5 cellular contexts compared by ENCODE assay signal in the genomic region with DNA sequence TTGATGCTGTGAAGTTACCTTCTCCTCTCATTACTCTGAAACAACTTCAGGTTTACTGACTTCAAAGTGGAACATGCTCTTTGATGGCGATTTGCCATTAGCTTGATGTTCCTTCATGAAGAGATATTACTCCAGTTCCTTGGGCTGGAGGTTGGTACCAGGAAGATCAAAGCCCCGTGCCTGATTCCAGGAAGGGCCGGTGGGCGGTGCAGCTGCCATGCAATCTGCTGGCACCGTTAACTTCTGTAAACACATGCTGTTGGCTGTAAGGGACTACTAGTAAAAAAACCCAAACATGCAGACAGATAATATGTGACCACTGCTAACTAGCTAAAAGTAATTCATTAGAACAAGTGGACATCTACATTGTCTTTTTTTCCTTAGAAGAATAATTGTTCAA.
DNase-seq lines count a peak whose midpoint lies in the region; ATAC-seq, FAIRE-seq and TF ChIP-seq lines count a peak whose summit lies in the region.
"Not testable (repeated sequence)": the region's sequence is repeated elsewhere in the genome, so short reads cannot be mapped to it uniquely, and the experiment has no call there.

No MANE protein-coding gene starts in this region.

- peak; percentile 24 for ATAC-seq in left lobe of liver
- peak in 3 of 4 donors; percentile 80 to 84 (median 83) for ATAC-seq in right lobe of liver
- ATAC-seq in omental fat pad (ENCODE audit: low FRiP score), result peak; percentile 57

- WGBS in right lobe of liver (ENCODE audit: insufficient coverage, low coverage, low lambda C conversion rate, missing lambda C conversion rate), result no CpG with 5 or more reads among the region's 5 CpGs
- 13% methylated on average over 1 of the region's 5 CpGs for WGBS in prostate gland

- not testable (repeated sequence) for H3K27me3 ChIP-seq in right lobe of liver; prostate gland (replicated peaks; ENCODE audit: insufficient read depth)

- not testable (repeated sequence) for H3K36me3 ChIP-seq in kidney (ENCODE audit: control insufficient read depth in 1 of 2, insufficient read depth in 2 of 2, low read length in 2 of 2); right lobe of liver; prostate gland

- not testable (repeated sequence) for H3K4me1 ChIP-seq in kidney (ENCODE audit: control insufficient read depth in 1 of 2, insufficient read depth in 1 of 2, low read depth in 1 of 2, low read length in 2 of 2); right lobe of liver; prostate gland (replicated peaks)

- H3K4me3 ChIP-seq in kidney (ENCODE audit: low read length in 2 of 2); right lobe of liver; prostate gland: not testable (repeated sequence)

- not testable (repeated sequence) for FAIRE-seq in kidney (lab: Jason Lieb, UNC)

- DNase-seq in kidney, result peak; percentile 9
- DNase-seq in left lobe of liver (ENCODE audit: low spot score); omental fat pad (ENCODE audit: low spot score): not testable (repeated sequence)
- peak in 2 of 3 donors; percentile 28 to 56 for DNase-seq in right lobe of liver
- peak; percentile 4 for DNase-seq in prostate gland (ENCODE audit: low spot score)

- not testable (repeated sequence) for TF ChIP-seq CTCF in kidney (IDR thresholded peaks at IDR 0.05; ENCODE audit: borderline replicate concordance, extremely low read depth, insufficient read depth); right lobe of liver (IDR thresholded peaks at IDR 0.05); omental fat pad (IDR thresholded peaks at IDR 0.05); prostate gland (IDR thresholded peaks at IDR 0.05)

- not testable (repeated sequence) for H3K27ac ChIP-seq in kidney (ENCODE audit: low read depth in 2 of 2, low read length in 2 of 2); right lobe of liver; prostate gland

- H3K9me3 ChIP-seq in kidney (ENCODE audit: control insufficient read depth in 1 of 2, low read length in 2 of 2); right lobe of liver; prostate gland: not testable (repeated sequence)

- TF ChIP-seq POLR2A in right lobe of liver (IDR thresholded peaks at IDR 0.05); prostate gland (IDR thresholded peaks at IDR 0.05): not testable (repeated sequence)

- not testable (repeated sequence) for H3K9ac ChIP-seq in kidney (ENCODE audit: low read length in 2 of 2)

- intact Hi-C loops in kidney (cut with DNase I); right lobe of liver (cut with DNase I); prostate gland (cut with DNase I): not testable (repeated sequence)

Comparison
In these comparisons a context has a peak if more than half of its experiments do, and no peak if none do; other contexts are left out.
1. ATAC-seq: peak in every context shown above with its lines; median percentile 83 in right lobe of liver; 57 in omental fat pad; 24 in left lobe of liver.